In the genomic region with DNA sequence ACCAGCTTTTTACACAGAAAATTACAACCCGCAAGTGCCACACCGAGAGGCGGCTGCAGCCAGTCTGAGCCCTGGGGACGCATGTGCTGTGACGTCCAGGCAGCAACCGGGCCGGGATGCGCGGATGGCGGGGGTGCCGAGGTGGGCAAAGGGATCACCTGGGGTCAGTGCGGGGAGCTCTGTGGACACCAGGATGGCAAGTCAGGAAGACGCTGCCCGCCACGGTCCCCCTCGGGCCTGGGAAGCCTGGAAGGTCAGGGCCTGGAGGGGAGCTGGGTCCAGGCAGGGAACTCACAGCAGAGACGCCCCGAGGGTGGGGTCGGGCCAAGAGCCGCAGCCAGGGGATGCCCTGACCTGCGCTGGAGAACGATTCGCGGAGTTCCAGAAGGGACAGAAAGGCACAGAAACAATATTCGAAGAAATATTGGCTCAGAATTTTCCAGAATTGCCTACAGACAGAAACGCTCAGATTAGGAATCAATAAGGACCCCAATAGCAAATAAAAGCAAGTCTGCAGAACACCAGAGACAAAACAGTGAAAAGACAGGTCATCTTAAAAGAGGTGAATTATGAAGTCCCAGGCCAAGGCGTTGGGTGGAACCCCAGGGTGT, we compare ENCODE assay signal across 9 cellular contexts. TPM values are rescaled to one million over a fixed set of nuclear protein-coding genes. Genes with fewer than 3 reads are reported as not detected.
A peak's percentile ranks its signal among the peaks of the same experiment; 100 is the strongest.
DNase-seq lines count a peak whose midpoint lies in the region; ATAC-seq and TF ChIP-seq lines count a peak whose summit lies in the region.
"Had no signal": no experiment of that assay in that cellular context is flagged by ENCODE, and none has a peak within 500 bp of the region (broad histone marks: within the 10 kb centered on the region; RNA-seq: fewer than 3 reads in every experiment).

No MANE protein-coding gene starts in this region.

- no peaks in the 10 kb centered on the region for H4K20me1 ChIP-seq in HCT116 (ENCODE audit: insufficient read depth)

- CTCF ChIA-PET in HCT116 (lab: Charles Lee) = interaction anchor here (1.1 kb wide), 1 partner anchor 9 kb away, joined by 4 read pairs; no protein-coding TSS in a partner anchor

- peak overlapping the region; percentile 25 for H3K27ac Mint-ChIP-seq in central memory CD8-positive, alpha-beta T cell (ENCODE audit: low read depth)

- H3K27me3 ChIP-seq in ACC112 (ENCODE audit: insufficient read depth, low read length) = peaks cover 52% of the 10 kb centered on the region
- peaks cover 7% of the 10 kb centered on the region; the same call in 1 of the 2 replicates for H3K27me3 ChIP-seq in HCT116 (ENCODE audit: insufficient read depth, low read length)
- peaks cover 3% of the 10 kb centered on the region for H3K27me3 ChIP-seq in muscle layer of duodenum (ENCODE audit: low read depth, low read length)

- intact Hi-C loops in HCT116 (cut with micrococcal nuclease) = loop anchor here (10.0 kb wide), 1 partner anchor 167 kb away; no protein-coding TSS in a partner anchor

- TF ChIP-seq CTCF in HCT116 (IDR thresholded peaks at IDR 0.05 in 2 of 3, conservative IDR thresholded peaks at IDR 0.05 in 1 of 3; ENCODE audit: borderline replicate concordance in 1 of 3, insufficient read depth in 1 of 3, low read depth in 2 of 3, low read length in 2 of 3) = no peak

- H2AFZ ChIP-seq in ACC112 (ENCODE audit: low read length, unreplicated experiment) (peak overlapping the region; percentile 85), HCT116 (ENCODE audit: low read depth, low read length, poor library complexity, severe bottlenecking) (peak overlapping the region; percentile 95)

- H3K27ac ChIP-seq in ACC112 (ENCODE audit: low read depth, low read length) (no peak overlapping the region), HCT116 (ENCODE audit: low read depth, low read length) (no peak overlapping the region), muscle layer of duodenum (ENCODE audit: low read length) (no peak overlapping the region)

- H3K36me3 Mint-ChIP-seq in central memory CD8-positive, alpha-beta T cell (ENCODE audit: insufficient read depth) = peaks cover 5% of the 10 kb centered on the region

- H3K36me3 ChIP-seq in ACC112 (ENCODE audit: insufficient read depth, low read length) (no peaks in the 10 kb centered on the region), HCT116 (ENCODE audit: control insufficient read depth in 1 of 2, insufficient read depth in 2 of 2, low read length in 2 of 2) (no peaks in the 10 kb centered on the region), muscle layer of duodenum (ENCODE audit: control insufficient read depth in 1 of 2, insufficient read depth in 2 of 2, low read length in 2 of 2) (no peaks in the 10 kb centered on the region)

- peak overlapping the region; percentile 26; the same call in 1 of the 2 replicates for H3K9ac ChIP-seq in HCT116 (ENCODE audit: low read length)

- peak overlapping the region; percentile 77 for H3K4me2 ChIP-seq in HCT116 (ENCODE audit: low read length)

- H3K9me3 ChIP-seq in HCT116 (ENCODE audit: control insufficient read depth in 1 of 2, insufficient read depth in 1 of 2, low read depth in 1 of 2, low read length in 2 of 2) (no peaks in the 10 kb centered on the region), muscle layer of duodenum (ENCODE audit: control insufficient read depth in 1 of 2, low read length in 2 of 2) (no peaks in the 10 kb centered on the region)

- no peak for ATAC-seq in HCT116
- ATAC-seq in central memory CD8-positive, alpha-beta T cell (replicated peaks; ENCODE audit: extremely low read depth, poor library complexity, severe bottlenecking) = no peak
- ATAC-seq in GM19395 (IDR thresholded peaks at IDR 0.05; ENCODE audit: unreplicated experiment) = no peak
- no peak for ATAC-seq in GM21825 (IDR thresholded peaks at IDR 0.05; ENCODE audit: unreplicated experiment)
- no peak for ATAC-seq in activated CD4-positive, CD25-positive, alpha-beta regulatory T cell treated with anti-CD3 and anti-CD28 coated beads, Interleukin-2, amount 50 U/mL, for 24 hours

- H3K9me3 Mint-ChIP-seq in central memory CD8-positive, alpha-beta T cell = no peaks in the 10 kb centered on the region

- H3K4me1 Mint-ChIP-seq in central memory CD8-positive, alpha-beta T cell = no peaks in the 10 kb centered on the region

- RAD21 ChIA-PET in HCT116 (lab: Charles Lee; ENCODE audit: low non-redundant PET in 1 of 2, low total read pairs in 2 of 2, uncharacterized antibody in 2 of 2, unreplicated experiment in 2 of 2) = no interaction called here

- BruUV-seq in HCT116 (replicated peaks; lab: Mats Ljungman, UMichigan) = no TSS peak

- H3K27me3 Mint-ChIP-seq in central memory CD8-positive, alpha-beta T cell = peaks cover 32% of the 10 kb centered on the region

- TF ChIP-seq RAD21 in HCT116 (IDR thresholded peaks at IDR 0.05; ENCODE audit: low read depth) = no peak

- H3K4me3 ChIP-seq in ACC112 (ENCODE audit: low read depth, low read length) (peak overlapping the region; percentile 17), HCT116 (replicated peaks in 1 of 2; ENCODE audit: low read depth in 1 of 2, low read length in 2 of 2) (peak overlapping the region; percentile 29 to 48), muscle layer of duodenum (ENCODE audit: low read depth in 1 of 2, low read length in 2 of 2) (peak overlapping the region; percentile 44 to 51)

- H3K9me2 ChIP-seq in HCT116 (ENCODE audit: insufficient read depth) = no peaks in the 10 kb centered on the region

- no peak for TF ChIP-seq POLR2A in HCT116 (IDR thresholded peaks at IDR 0.05; ENCODE audit: borderline replicate concordance, extremely low read depth, insufficient read depth, insufficient read length)

- H3K79me2 ChIP-seq in ACC112 (ENCODE audit: control insufficient read depth, insufficient read depth, low read length, unreplicated experiment) (no peaks in the 10 kb centered on the region), HCT116 (ENCODE audit: insufficient read depth, low read length) (no peaks in the 10 kb centered on the region)

- H3K4me1 ChIP-seq in ACC112 (ENCODE audit: control insufficient read depth, insufficient read depth, low read length, unreplicated experiment) (peaks cover 10% of the 10 kb centered on the region), HCT116 (ENCODE audit: control insufficient read depth in 1 of 2, insufficient read depth in 2 of 2, low read length in 2 of 2) (peaks cover 4 to 6% of the 10 kb centered on the region in 2 experiments; a peak in 3 of 4 replicates), muscle layer of duodenum (ENCODE audit: control insufficient read depth in 1 of 2, insufficient read depth in 2 of 2, low read length in 2 of 2) (peaks cover 4 to 7% of the 10 kb centered on the region in 2 donors)

- POLR2A ChIA-PET in HCT116 (lab: Charles Lee) = no interaction called here

- H3K4me3 Mint-ChIP-seq in central memory CD8-positive, alpha-beta T cell = peak overlapping the region; percentile 37

- DNase-seq in HCT116 (ENCODE audit: low read depth, low spot score) = no peak
- DNase-seq in central memory CD8-positive, alpha-beta T cell (ENCODE audit: low spot score in 2 of 2) = no peak
- no peak for DNase-seq in NCI-H510A (lab: John Stamatoyannopoulos, UW)

TF ChIP-seq in HCT116, 20 proteins besides CTCF, POLR2A, EP300 and RAD21:
- TF ChIP-seq EZH2 (IDR thresholded peaks at IDR 0.05) (no peak), REST (IDR thresholded peaks at IDR 0.05; ENCODE audit: low read depth) (no peak), POLR2AphosphoS5 (IDR thresholded peaks at IDR 0.05; ENCODE audit: low read depth, low read length) (no peak), TCF7L2 (IDR thresholded peaks at IDR 0.05; ENCODE audit: borderline replicate concordance, extremely low read depth, insufficient read depth, insufficient read length) (no peak), SP1 (IDR thresholded peaks at IDR 0.05; ENCODE audit: low read depth) (no peak), FOSL1 (IDR thresholded peaks at IDR 0.05; ENCODE audit: low read depth) (no peak), CBX3 (IDR thresholded peaks at IDR 0.05; ENCODE audit: low read depth) (no peak)
- TF ChIP-seq, protein P1, sequence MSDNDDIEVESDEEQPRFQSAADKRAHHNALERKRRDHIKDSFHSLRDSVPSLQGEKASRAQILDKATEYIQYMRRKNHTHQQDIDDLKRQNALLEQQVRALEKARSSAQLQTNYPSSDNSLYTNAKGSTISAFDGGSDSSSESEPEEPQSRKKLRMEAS (IDR thresholded peaks at IDR 0.05) = no peak

RNA-seq across cellular contexts. Expression of gene KIF1A, which starts 11.7 kb away (rescaled TPM):
- total RNA-seq in HCT116 (2021; ENCODE audit: unreplicated experiment) = 0.27 TPM
- 0.09 TPM in 2 replicates for polyA plus RNA-seq in HCT116 (2012)

RNA-seq across cellular contexts. Expression of gene AGXT, which starts 36.9 kb away (rescaled TPM):
- 0.34 TPM for total RNA-seq in HCT116 (2021; ENCODE audit: unreplicated experiment)
- not detected in 2 replicates for polyA plus RNA-seq in HCT116 (2012)
- total RNA-seq: dermis microvascular lymphatic vessel endothelial cell had no signal
